Comparison of ENCODE assay signal across 10 cellular contexts in genomic region chr1:220818421-220819173, GRCh38. TPM values are rescaled to one million over a fixed set of nuclear protein-coding genes. Genes with fewer than 3 reads are reported as not detected.
DNase-seq lines count a peak whose midpoint lies in the region; ATAC-seq and TF ChIP-seq lines count a peak whose summit lies in the region.
"Had no signal": no experiment of that assay in that cellular context is flagged by ENCODE, and none has a peak within 500 bp of the region (broad histone marks: within the 10 kb centered on the region; RNA-seq: fewer than 3 reads in every experiment).

No MANE protein-coding gene starts in this region.

- peaks cover 8% of the 10 kb centered on the region for H3K36me3 Mint-ChIP-seq in Caco-2 (ENCODE audit: insufficient read depth, unreplicated experiment)
- H3K36me3 Mint-ChIP-seq in activated naive CD4-positive, alpha-beta T cell treated with anti-CD3 and anti-CD28 coated beads, Interleukin-2, amount 50 U/mL, for 72 hours: no peaks in the 10 kb centered on the region

- H3K4me1 ChIP-seq in mesodermal cell (ENCODE audit: control insufficient read depth, insufficient read depth, low read length, poor library complexity, severe bottlenecking) (peaks cover 26% of the 10 kb centered on the region), vagina (peaks cover 14% of the 10 kb centered on the region), Caco-2 (no peaks in the 10 kb centered on the region)

- no peak for TF ChIP-seq POLR2A in vagina (IDR thresholded peaks at IDR 0.05)

- ATAC-seq in activated naive CD4-positive, alpha-beta T cell treated with anti-CD3 and anti-CD28 coated beads, Interleukin-2, amount 50 U/mL, for 72 hours: no peak

- no peaks in the 10 kb centered on the region for H3K9me3 Mint-ChIP-seq in Caco-2 (ENCODE audit: unreplicated experiment)
- H3K9me3 Mint-ChIP-seq in activated naive CD4-positive, alpha-beta T cell treated with anti-CD3 and anti-CD28 coated beads, Interleukin-2, amount 50 U/mL, for 72 hours: no peaks in the 10 kb centered on the region

- H3K27ac ChIP-seq in mesodermal cell (ENCODE audit: low read depth, low read length, severe bottlenecking) (peak overlapping the region; percentile 84), vagina (peak overlapping the region; percentile 40)
- H3K27ac ChIP-seq: dorsolateral prefrontal cortex had no signal

- DNase-seq in NCI-H748 (lab: John Stamatoyannopoulos, UW; ENCODE audit: unreplicated experiment): peak; percentile 29
- no peak for DNase-seq in NCI-H748 treated with DMSO at 0.1 percent for 48 hours (lab: John Stamatoyannopoulos, UW)
- DNase-seq in dedifferentiated amniotic fluid mesenchymal stem cell (ENCODE audit: extremely low spot score): peak; percentile 65
- DNase-seq in vagina (ENCODE audit: extremely low spot score in 2 of 2): peak in 1 of 2 donors; percentile 84
- no peak for DNase-seq in Caco-2
- DNase-seq in activated naive CD4-positive, alpha-beta T cell treated with anti-CD3 and anti-CD28 coated beads, Interleukin-2, amount 50 U/mL, for 72 hours (ENCODE audit: low spot score in 2 of 2): no peak
- DNase-seq in NCI-H345 treated with DMSO at 0.1 percent for 48 hours (lab: John Stamatoyannopoulos, UW; ENCODE audit: unreplicated experiment): no peak
- DNase-seq: dorsolateral prefrontal cortex, NCI-H2081 treated with DMSO at 0.1 percent for 48 hours had no signal

- no peak overlapping the region for H3K4me3 Mint-ChIP-seq in Caco-2 (ENCODE audit: unreplicated experiment)

- H3K27ac Mint-ChIP-seq in Caco-2 (ENCODE audit: unreplicated experiment): no peak overlapping the region
- no peak overlapping the region for H3K27ac Mint-ChIP-seq in activated naive CD4-positive, alpha-beta T cell treated with anti-CD3 and anti-CD28 coated beads, Interleukin-2, amount 50 U/mL, for 72 hours

- H3K9me3 ChIP-seq in mesodermal cell (ENCODE audit: control insufficient read depth, low read length) (no peaks in the 10 kb centered on the region), vagina (no peaks in the 10 kb centered on the region), Caco-2 (no peaks in the 10 kb centered on the region)

- 21 to 36% methylated on average over 10 to 14 of the region's 14 CpGs for WGBS in mesodermal cell (ENCODE audit: insufficient coverage in 2 of 2), 2 experiments

- no peak for TF ChIP-seq CTCF in vagina (IDR thresholded peaks at IDR 0.05)
- TF ChIP-seq CTCF in Caco-2 (IDR thresholded peaks at IDR 0.05; ENCODE audit: insufficient read depth in 1 of 2, low read depth in 1 of 2, low read length in 1 of 2, severe bottlenecking in 1 of 2, unreplicated experiment in 1 of 2): no peak

- BruUV-seq in Caco-2 (replicated peaks; lab: Mats Ljungman, UMichigan): no TSS peak

- intact Hi-C loops in vagina (cut with DNase I) (loop anchor here (10.0 kb wide), 2 partner anchors 56 to 616 kb away; partner anchors contain the start of gene HLX), Caco-2 (cut with micrococcal nuclease; ENCODE audit: unreplicated experiment) (no loop called here)

- H3K4me3 ChIP-seq in mesodermal cell (ENCODE audit: extremely low read depth, insufficient read depth, low read length, poor library complexity, severe bottlenecking) (no peak overlapping the region), vagina (no peak overlapping the region), Caco-2 (ENCODE audit: low read depth, low read length) (no peak overlapping the region)
- H3K4me3 ChIP-seq: dorsolateral prefrontal cortex had no signal

- no peaks in the 10 kb centered on the region for H3K27me3 Mint-ChIP-seq in Caco-2 (ENCODE audit: insufficient read depth, unreplicated experiment)

- no peaks in the 10 kb centered on the region for H3K36me3 ChIP-seq in mesodermal cell (ENCODE audit: control insufficient read depth, insufficient read depth, low read length)
- H3K36me3 ChIP-seq in vagina: no peaks in the 10 kb centered on the region
- H3K36me3 ChIP-seq in Caco-2 (ENCODE audit: control insufficient read depth, insufficient read depth, low read length): no peaks in the 10 kb centered on the region

- CTCF ChIA-PET in Caco-2 (lab: Charles Lee): no interaction called here

- H3K27me3 ChIP-seq in vagina (no peaks in the 10 kb centered on the region), Caco-2 (replicated peaks; ENCODE audit: control insufficient read depth, insufficient read depth, low read length) (no peaks in the 10 kb centered on the region)
- H3K27me3 ChIP-seq: dorsolateral prefrontal cortex had no signal

- POLR2A ChIA-PET in Caco-2 (lab: Charles Lee): no interaction called here

- H3K4me1 Mint-ChIP-seq in Caco-2 (ENCODE audit: low read depth, unreplicated experiment): no peaks in the 10 kb centered on the region

RNA-seq across cellular contexts. Expression of gene MTARC1, which starts 31.9 kb away (rescaled TPM):
- polyA plus RNA-seq in mesodermal cell (2013, experiment 1 of 2): 5.2 TPM
- polyA plus RNA-seq in mesodermal cell (2013, experiment 2 of 2): 6.5 TPM
- total RNA-seq in vagina (9.6 TPM), Caco-2 (2022) (88.7 and 93.0 TPM in 2 replicates)
- total RNA-seq in activated naive CD4-positive, alpha-beta T cell treated with anti-CD3 and anti-CD28 coated beads, Interleukin-2, amount 50 U/mL, for 72 hours: not detected

Comparison
In these comparisons a context has a peak if more than half of its experiments do, and no peak if none do; other contexts are left out.
1. DNase-seq: peak in NCI-H748 (single experiment) and dedifferentiated amniotic fluid mesenchymal stem cell (single experiment); none in NCI-H748 treated with DMSO at 0.1 percent for 48 hours (single experiment), Caco-2 (0 of 2), activated naive CD4-positive, alpha-beta T cell treated with anti-CD3 and anti-CD28 coated beads, Interleukin-2, amount 50 U/mL, for 72 hours (0 of 2) and NCI-H345 treated with DMSO at 0.1 percent for 48 hours (single experiment).